Comparison of ENCODE assay signal across 17 cellular contexts in genomic region chr4:88441696-88442095, GRCh38.
"Had no signal": no experiment of that assay in that cellular context is flagged by ENCODE, and none has a peak within 500 bp of the region (broad histone marks: within the 10 kb centered on the region; RNA-seq: fewer than 3 reads in every experiment).

No MANE protein-coding gene starts in this region.

- ATAC-seq: body of pancreas had no signal

- H3K27me3 Mint-ChIP-seq: naive B cell had no signal

- H3K4me1 ChIP-seq: body of pancreas, colonic mucosa, parathyroid adenoma, SJSA1, tibial artery had no signal

- H3K27ac ChIP-seq: body of pancreas, colonic mucosa, left ventricle myocardium inferior, neutrophil, parathyroid adenoma, SJSA1, tibial artery had no signal

- DNase-seq: activated CD4-positive, alpha-beta T cell treated with anti-CD3 and anti-CD28 coated beads, Interleukin-2, amount 50 U/mL, for 4 hours; activated naive CD4-positive, alpha-beta T cell treated with anti-CD3 and anti-CD28 coated beads for 36 hours; activated T-cell treated with anti-CD3 and anti-CD28 coated beads, Interleukin-2, amount 50 U/mL, for 1 hour; body of pancreas; colonic mucosa; erythroblast; head of caudate nucleus; kidney; left ventricle myocardium inferior; mammary epithelial cell; naive B cell; stimulated activated naive CD4-positive, alpha-beta T cell treated with Interleukin-2 at 50 U/mL for 16 hours; T-helper 2 cell; tibial artery had no signal

- H3K9me3 ChIP-seq: body of pancreas, colonic mucosa, left ventricle myocardium inferior, neutrophil, SJSA1, tibial artery had no signal

- H3K27ac Mint-ChIP-seq: activated naive CD4-positive, alpha-beta T cell treated with anti-CD3 and anti-CD28 coated beads for 36 hours had no signal

- H3K4me1 Mint-ChIP-seq: naive B cell had no signal

- H3K27me3 ChIP-seq: body of pancreas, colonic mucosa, neutrophil, SJSA1, tibial artery had no signal

- H3K36me3 ChIP-seq: colonic mucosa, neutrophil, SJSA1 had no signal

- H3K4me3 Mint-ChIP-seq: activated naive CD4-positive, alpha-beta T cell treated with anti-CD3 and anti-CD28 coated beads for 36 hours; naive B cell had no signal

- H3K4me3 ChIP-seq: body of pancreas, colonic mucosa, left ventricle myocardium inferior, SJSA1, tibial artery had no signal
